In genomic region chr2:173028141-173028540, GRCh38 we compare ENCODE assay signal across 1 cellular context.
TF ChIP-seq lines count a peak whose summit lies in the region.

No MANE protein-coding gene starts in this region.

TF ChIP-seq in A549, 52 proteins besides CTCF, POLR2A, EP300 and RAD21 (continued from another document):
- TF ChIP-seq, protein P1, sequence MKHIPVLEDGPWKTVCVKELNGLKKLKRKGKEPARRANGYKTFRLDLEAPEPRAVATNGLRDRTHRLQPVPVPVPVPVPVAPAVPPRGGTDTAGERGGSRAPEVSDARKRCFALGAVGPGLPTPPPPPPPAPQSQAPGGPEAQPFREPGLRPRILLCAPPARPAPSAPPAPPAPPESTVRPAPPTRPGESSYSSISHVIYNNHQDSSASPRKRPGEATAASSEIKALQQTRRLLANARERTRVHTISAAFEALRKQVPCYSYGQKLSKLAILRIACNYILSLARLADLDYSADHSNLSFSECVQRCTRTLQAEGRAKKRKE (CRISPR knock-in tag; IDR thresholded peaks at IDR 0.05; ENCODE audit: low read depth): no peak
- TF ChIP-seq CBX8 (IDR thresholded peaks at IDR 0.05) (no peak), PBX3 (IDR thresholded peaks at IDR 0.05) (no peak), ZC3H11A (IDR thresholded peaks at IDR 0.05) (no peak), TFCP2L1 (CRISPR knock-in tag; IDR thresholded peaks at IDR 0.05) (no peak), SMC3 (IDR thresholded peaks at IDR 0.05) (no peak)
